ENCODE assay signal across 33 cellular contexts in genomic region chr7:99855236-99855635, GRCh38. TPM values are rescaled to one million over a fixed set of nuclear protein-coding genes. Genes with fewer than 3 reads are reported as not detected.
"Had no signal": no experiment of that assay in that cellular context is flagged by ENCODE, and none has a peak within 500 bp of the region (broad histone marks: within the 10 kb centered on the region; RNA-seq: fewer than 3 reads in every experiment).

No MANE protein-coding gene starts in this region.

- H3K9me3 ChIP-seq: stomach, suprapubic skin, testis, thoracic aorta, thyroid gland, tibial artery, tibial nerve, transverse colon, upper lobe of left lung, upper lobe of right lung, uterus, vagina had no signal

- H3K4me1 ChIP-seq: stomach, suprapubic skin, testis, thyroid gland, transverse colon, upper lobe of left lung, upper lobe of right lung, uterus, vagina had no signal

- FAIRE-seq: urothelium cell line had no signal

- H3K36me3 Mint-ChIP-seq: stimulated activated effector memory CD8-positive, alpha-beta T cell treated with anti-CD3 and anti-CD28 coated beads, Interleukin-12 subunit alpha, Interleukin-12 subunit beta, amount 100 ng/mL, for 72 hours; stimulated activated memory B cell treated with anti-CD40 and anti-IgM and Interleukin-4, amounts not matched to agents 10 μg/mL and 1 μg/mL and 100 μg/mL, for 72 hours; stimulated activated naive B cell treated with anti-CD40 and anti-IgM and Interleukin-4, amounts not matched to agents 10 μg/mL and 1 μg/mL and 100 μg/mL, for 72 hours; type B pancreatic cell had no signal

- H3K27me3 ChIP-seq: stomach, suprapubic skin, testis, thyroid gland, tibial artery, tibial nerve, upper lobe of left lung, upper lobe of right lung, uterus, vagina had no signal

- H3K4me3 ChIP-seq: stomach, suprapubic skin, testis, thoracic aorta, thyroid gland, tibial artery, tibial nerve, transverse colon, upper lobe of left lung, upper lobe of right lung, uterus, vagina had no signal

- H3K4me1 Mint-ChIP-seq: stimulated activated effector memory CD8-positive, alpha-beta T cell treated with anti-CD3 and anti-CD28 coated beads, Interleukin-12 subunit alpha, Interleukin-12 subunit beta, amount 100 ng/mL, for 72 hours; stimulated activated memory B cell treated with anti-CD40 and anti-IgM and Interleukin-4, amounts not matched to agents 10 μg/mL and 1 μg/mL and 100 μg/mL, for 72 hours; stimulated activated naive B cell treated with anti-CD40 and anti-IgM and Interleukin-4, amounts not matched to agents 10 μg/mL and 1 μg/mL and 100 μg/mL, for 72 hours; stimulated activated naive CD8-positive, alpha-beta T cell treated with anti-CD3 and anti-CD28 coated beads, Interleukin-15, amount 100 ng/mL, for 72 hours had no signal

- H3K36me3 ChIP-seq: stomach, suprapubic skin, thoracic aorta, thyroid gland, tibial artery, tibial nerve, transverse colon, upper lobe of left lung, upper lobe of right lung, uterus, vagina had no signal

- H3K27ac Mint-ChIP-seq: stimulated activated effector memory CD8-positive, alpha-beta T cell treated with anti-CD3 and anti-CD28 coated beads, Interleukin-12 subunit alpha, Interleukin-12 subunit beta, amount 100 ng/mL, for 72 hours; stimulated activated memory B cell treated with anti-CD40 and anti-IgM and Interleukin-4, amounts not matched to agents 10 μg/mL and 1 μg/mL and 100 μg/mL, for 72 hours; stimulated activated naive B cell treated with anti-CD40 and anti-IgM and Interleukin-4, amounts not matched to agents 10 μg/mL and 1 μg/mL and 100 μg/mL, for 72 hours; stimulated activated naive CD8-positive, alpha-beta T cell treated with anti-CD3 and anti-CD28 coated beads, Interleukin-15, amount 100 ng/mL, for 72 hours; stimulated activated naive CD8-positive, alpha-beta T cell treated with anti-CD3 and anti-CD28 coated beads, Interleukin-15, Interleukin-2, amounts not matched to agents 100 ng/mL and 50 ng/mL, for 24 hours; type B pancreatic cell had no signal

- H3K27ac ChIP-seq: stomach, suprapubic skin, testis, thoracic aorta, thyroid gland, tibial artery, tibial nerve, transverse colon, upper lobe of left lung, upper lobe of right lung, uterus, vagina had no signal

- H3K27me3 Mint-ChIP-seq: type B pancreatic cell had no signal

- DNase-seq: stimulated activated CD4-positive, alpha-beta T cell treated with anti-CD3 and anti-CD28 coated beads, Interleukin-2, amount 100 ng/mL, for 48 hours; stimulated activated CD4-positive, alpha-beta T cell treated with anti-CD3 and anti-CD28 coated beads, Interleukin-4, amount 100 ng/mL, for 1 hour; stimulated activated CD4-positive, alpha-beta T cell treated with anti-CD3 and anti-CD28 coated beads, Interleukin-4, amount 100 ng/mL, for 24 hours; stimulated activated CD4-positive, alpha-beta T cell treated with anti-CD3 and anti-CD28 coated beads, Interleukin-4, amount 100 ng/mL, for 4 hours; stimulated activated CD8-positive, alpha-beta memory T cell treated with anti-CD3 and anti-CD28 coated beads, Interleukin-4, amount 100 ng/mL, for 48 hours; stimulated activated naive B cell treated with anti-CD40 and anti-IgM and Interleukin-4, amounts not matched to agents 10 μg/mL and 1 μg/mL and 100 μg/mL, for 72 hours; stimulated activated naive CD4-positive, alpha-beta T cell; stimulated activated naive CD4-positive, alpha-beta T cell treated with Interleukin-2 at 50 U/mL for 16 hours; stimulated activated naive CD8-positive, alpha-beta T cell treated with anti-CD3 and anti-CD28 coated beads, Interleukin-15, amount 100 ng/mL, for 72 hours; stimulated activated naive CD8-positive, alpha-beta T cell treated with anti-CD3 and anti-CD28 coated beads, Interleukin-15, Interleukin-2, amounts not matched to agents 100 U/mL and 50 U/mL, for 24 hours; stomach; substantia nigra; testis; thyroid gland; tibial artery; transverse colon; trophoblast cell; upper lobe of left lung; upper lobe of right lung; uterus had no signal

- H3K9me3 Mint-ChIP-seq: stimulated activated effector memory CD8-positive, alpha-beta T cell treated with anti-CD3 and anti-CD28 coated beads, Interleukin-12 subunit alpha, Interleukin-12 subunit beta, amount 100 ng/mL, for 72 hours; stimulated activated memory B cell treated with anti-CD40 and anti-IgM and Interleukin-4, amounts not matched to agents 10 μg/mL and 1 μg/mL and 100 μg/mL, for 72 hours; stimulated activated naive B cell treated with anti-CD40 and anti-IgM and Interleukin-4, amounts not matched to agents 10 μg/mL and 1 μg/mL and 100 μg/mL, for 72 hours; stimulated activated naive CD8-positive, alpha-beta T cell treated with anti-CD3 and anti-CD28 coated beads, Interleukin-15, amount 100 ng/mL, for 72 hours; stimulated activated naive CD8-positive, alpha-beta T cell treated with anti-CD3 and anti-CD28 coated beads, Interleukin-15, Interleukin-2, amounts not matched to agents 100 ng/mL and 50 ng/mL, for 24 hours; type B pancreatic cell had no signal

- ATAC-seq: stimulated activated effector memory CD8-positive, alpha-beta T cell treated with anti-CD3 and anti-CD28 coated beads, Interleukin-12 subunit alpha, Interleukin-12 subunit beta, amount 100 ng/mL, for 72 hours; stimulated activated memory B cell treated with anti-CD40 and anti-IgM and Interleukin-4, amounts not matched to agents 10 μg/mL and 1 μg/mL and 100 μg/mL, for 72 hours; stimulated activated naive B cell treated with anti-CD40 and anti-IgM and Interleukin-4, amounts not matched to agents 10 μg/mL and 1 μg/mL and 100 μg/mL, for 72 hours; stimulated activated naive CD8-positive, alpha-beta T cell treated with anti-CD3 and anti-CD28 coated beads, Interleukin-15, amount 100 ng/mL, for 72 hours; stimulated activated naive CD8-positive, alpha-beta T cell treated with anti-CD3 and anti-CD28 coated beads, Interleukin-15, Interleukin-2, amounts not matched to agents 100 U/mL and 50 U/mL, for 24 hours; upper lobe of right lung had no signal

- H3K4me3 Mint-ChIP-seq: stimulated activated effector memory CD8-positive, alpha-beta T cell treated with anti-CD3 and anti-CD28 coated beads, Interleukin-12 subunit alpha, Interleukin-12 subunit beta, amount 100 ng/mL, for 72 hours; stimulated activated memory B cell treated with anti-CD40 and anti-IgM and Interleukin-4, amounts not matched to agents 10 μg/mL and 1 μg/mL and 100 μg/mL, for 72 hours; stimulated activated naive B cell treated with anti-CD40 and anti-IgM and Interleukin-4, amounts not matched to agents 10 μg/mL and 1 μg/mL and 100 μg/mL, for 72 hours; stimulated activated naive CD8-positive, alpha-beta T cell treated with anti-CD3 and anti-CD28 coated beads, Interleukin-15, amount 100 ng/mL, for 72 hours; stimulated activated naive CD8-positive, alpha-beta T cell treated with anti-CD3 and anti-CD28 coated beads, Interleukin-15, Interleukin-2, amounts not matched to agents 100 ng/mL and 50 ng/mL, for 24 hours; type B pancreatic cell had no signal

RNA-seq across cellular contexts. Expression of gene OR2AE1, which starts 21.6 kb away (rescaled TPM):
- total RNA-seq: testis, transverse colon, upper lobe of right lung, ureter, urinary bladder, uterus, vagina had no signal
- polyA plus RNA-seq: stomach had no signal

RNA-seq across cellular contexts. Expression of gene CYP3A43, which starts 27.4 kb away (rescaled TPM):
- total RNA-seq: stomach, subcutaneous adipose tissue, suprapubic skin, temporal lobe, thyroid gland, tibial nerve, transverse colon, upper lobe of left lung, upper lobe of right lung, urinary bladder, vagina had no signal
- polyA plus RNA-seq: stomach, urinary bladder had no signal
